ENCODE assay signal across 22 cellular contexts in genomic region chr4:83858121-83858520, GRCh38.
DNase-seq lines count a peak whose midpoint lies in the region; ATAC-seq and TF ChIP-seq lines count a peak whose summit lies in the region.
"Had no signal": no experiment of that assay in that cellular context is flagged by ENCODE, and none has a peak within 500 bp of the region (broad histone marks: within the 10 kb centered on the region; RNA-seq: fewer than 3 reads in every experiment).

No MANE protein-coding gene starts in this region.

- intact Hi-C loops in sciatic nerve (cut with DNase I) = no loop called here

- H3K9ac ChIP-seq in SK-N-SH = no peak overlapping the region

- H2AFZ ChIP-seq in SK-N-SH (ENCODE audit: low read depth) = peak overlapping the region; percentile 59; the same call in 1 of the 2 replicates

- no peaks in the 10 kb centered on the region for H3K9me2 ChIP-seq in SK-N-SH

- H4K20me1 ChIP-seq in SK-N-SH (ENCODE audit: insufficient read depth) = no peaks in the 10 kb centered on the region

- no peaks in the 10 kb centered on the region for H3K9me3 Mint-ChIP-seq in activated naive CD8-positive, alpha-beta T cell treated with anti-CD3 and anti-CD28 coated beads, Interleukin-2, amount 50 U/mL, for 24 hours
- H3K9me3 Mint-ChIP-seq: IgD-negative memory B cell; T-helper 1 cell treated with Interleukin-12 subunit alpha and Interleukin-12 subunit beta and Interleukin-4 antibody, amounts not matched to agents 30 μg/mL and 1 μg/mL, for 36 hours had no signal

- CTCF ChIA-PET in SK-N-SH (lab: Yijun Ruan, JAX) = interaction anchor here (0.7 kb wide), 2 partner anchors 152 to 738 kb away, joined by 3 read pairs; no protein-coding TSS in a partner anchor

- H3K27me3 ChIP-seq in SK-N-SH (ENCODE audit: insufficient read depth) = no peaks in the 10 kb centered on the region
- no peaks in the 10 kb centered on the region for H3K27me3 ChIP-seq in brain microvascular endothelial cell (replicated peaks)

- no peak overlapping the region for H3K4me3 Mint-ChIP-seq in activated naive CD8-positive, alpha-beta T cell treated with anti-CD3 and anti-CD28 coated beads, Interleukin-2, amount 50 U/mL, for 24 hours
- H3K4me3 Mint-ChIP-seq: CD8-positive, alpha-beta memory T cell; IgD-negative memory B cell; T-helper 1 cell treated with Interleukin-12 subunit alpha and Interleukin-12 subunit beta and Interleukin-4 antibody, amounts not matched to agents 30 μg/mL and 1 μg/mL, for 36 hours had no signal

- H3K36me3 Mint-ChIP-seq in activated naive CD8-positive, alpha-beta T cell treated with anti-CD3 and anti-CD28 coated beads, Interleukin-2, amount 50 U/mL, for 24 hours (ENCODE audit: low read depth) = no peaks in the 10 kb centered on the region
- H3K36me3 Mint-ChIP-seq: CD8-positive, alpha-beta memory T cell; IgD-negative memory B cell had no signal

- H3K4me1 ChIP-seq in SK-N-SH (ENCODE audit: control insufficient read depth in 1 of 2, insufficient read depth in 2 of 2, low read depth in 1 of 2, low read length in 1 of 2) = peaks cover 0 to 15% of the 10 kb centered on the region in 2 experiments; a peak in 1 of 4 replicates

- DNase-seq in SK-N-SH (no peak), LHCN-M2 (ENCODE audit: low read depth) (peak; percentile 23), astrocyte of the spinal cord (ENCODE audit: low read depth, low spot score) (peak; percentile 26), sciatic nerve (ENCODE audit: low spot score) (no peak), brain microvascular endothelial cell (no peak)
- DNase-seq in activated naive CD8-positive, alpha-beta T cell treated with anti-CD3 and anti-CD28 coated beads, Interleukin-2, amount 50 U/mL, for 24 hours = no peak
- DNase-seq: C1 segment of cervical spinal cord; CD8-positive, alpha-beta memory T cell; DND-41; GF-D8; Karpas-422; MM.1S; NCI-H1092; NCI-H2081 treated with DMSO at 0.1 percent for 48 hours; NCI-H2227 treated with DMSO at 0.1 percent for 48 hours; NCI-H524; NCI-H82; SIG-M5 had no signal

- POLR2A ChIA-PET in SK-N-SH (lab: Yijun Ruan, JAX) = no interaction called here

- no peak overlapping the region for H3K27ac Mint-ChIP-seq in activated naive CD8-positive, alpha-beta T cell treated with anti-CD3 and anti-CD28 coated beads, Interleukin-2, amount 50 U/mL, for 24 hours
- H3K27ac Mint-ChIP-seq: CD8-positive, alpha-beta memory T cell; IgD-negative memory B cell; T-helper 1 cell treated with Interleukin-12 subunit alpha and Interleukin-12 subunit beta and Interleukin-4 antibody, amounts not matched to agents 30 μg/mL and 1 μg/mL, for 36 hours had no signal

- H3K9me3 ChIP-seq in SK-N-SH = no peaks in the 10 kb centered on the region

- no peak for TF ChIP-seq EP300 in SK-N-SH (IDR thresholded peaks at IDR 0.05; ENCODE audit: borderline replicate concordance in 1 of 2, low read depth in 1 of 2, low read length in 1 of 2)

- ATAC-seq in SK-N-SH treated with all-trans-retinoic acid at 6 μM for 48 hours (no peak), sciatic nerve (no peak)
- no peak for ATAC-seq in activated naive CD8-positive, alpha-beta T cell treated with anti-CD3 and anti-CD28 coated beads, Interleukin-2, amount 50 U/mL, for 24 hours

- no peaks in the 10 kb centered on the region for H3K4me1 Mint-ChIP-seq in activated naive CD8-positive, alpha-beta T cell treated with anti-CD3 and anti-CD28 coated beads, Interleukin-2, amount 50 U/mL, for 24 hours
- H3K4me1 Mint-ChIP-seq: CD8-positive, alpha-beta memory T cell; IgD-negative memory B cell had no signal

- TF ChIP-seq CTCF in SK-N-SH (IDR thresholded peaks at IDR 0.05) = no peak
- TF ChIP-seq CTCF in astrocyte of the spinal cord (IDR thresholded peaks at IDR 0.05; ENCODE audit: low read depth, low read length) = no peak
- no peak for TF ChIP-seq CTCF in brain microvascular endothelial cell (IDR thresholded peaks at IDR 0.05; ENCODE audit: low read depth, low read length, missing control alignments)

- no peak overlapping the region for H3K4me2 ChIP-seq in SK-N-SH

- H3K36me3 ChIP-seq in SK-N-SH (replicated peaks in 1 of 2; ENCODE audit: control insufficient read depth in 1 of 2, insufficient read depth in 2 of 2, low read length in 1 of 2) = no peaks in the 10 kb centered on the region
- no peaks in the 10 kb centered on the region for H3K36me3 ChIP-seq in brain microvascular endothelial cell (replicated peaks)

- H3K4me3 ChIP-seq in SK-N-SH (ENCODE audit: low read depth in 2 of 2, low read length in 1 of 2) (no peak overlapping the region), astrocyte of the spinal cord (ENCODE audit: low read depth, low read length) (no peak overlapping the region), brain microvascular endothelial cell (ENCODE audit: low read depth, low read length) (no peak overlapping the region)

- H3K27me3 Mint-ChIP-seq in activated naive CD8-positive, alpha-beta T cell treated with anti-CD3 and anti-CD28 coated beads, Interleukin-2, amount 50 U/mL, for 24 hours = no peaks in the 10 kb centered on the region

- WGBS in SK-N-SH (ENCODE audit: low lambda C conversion rate) = 62% methylated on average over 6 of the region's 6 CpGs

- H3F3A ChIP-seq in SK-N-SH (replicated peaks; ENCODE audit: insufficient read depth) = peaks cover 19% of the 10 kb centered on the region

- H3K79me2 ChIP-seq in SK-N-SH (ENCODE audit: insufficient read depth) = no peaks in the 10 kb centered on the region

- TF ChIP-seq RAD21 in SK-N-SH (IDR thresholded peaks at IDR 0.05; ENCODE audit: low read length) = no peak

- H3K27ac ChIP-seq in SK-N-SH (ENCODE audit: low read depth in 2 of 2, low read length in 1 of 2) (peak overlapping the region in 1 of 2 experiments; percentile 30; a peak in 2 of 4 replicates), brain microvascular endothelial cell (no peak overlapping the region)
- H3K27ac ChIP-seq: RWPE1 had no signal

- in situ Hi-C loops in astrocyte of the spinal cord (cut with HindIII; ENCODE audit: low sequenced_read_pairs) = no loop called here
- in situ Hi-C loops in brain microvascular endothelial cell (cut with HindIII; ENCODE audit: low pct_ligation_motif_present, low sequenced_read_pairs) = no loop called here

TF ChIP-seq in SK-N-SH, 30 proteins besides CTCF, POLR2A, EP300 and RAD21:
- TF ChIP-seq RCOR1 (IDR thresholded peaks at IDR 0.05; ENCODE audit: low read length) (no peak), USF1 (IDR thresholded peaks at IDR 0.05; ENCODE audit: borderline replicate concordance, low read depth) (no peak), NRF1 (IDR thresholded peaks at IDR 0.05; ENCODE audit: low read depth, low read length) (no peak), POLR2AphosphoS5 (IDR thresholded peaks at IDR 0.05; ENCODE audit: low read depth, low read length) (no peak), GABPA (IDR thresholded peaks at IDR 0.05; ENCODE audit: low read depth) (no peak), MXI1 (IDR thresholded peaks at IDR 0.05; ENCODE audit: low read depth, low read length) (no peak)

TF ChIP-seq in SK-N-SH treated with all-trans-retinoic acid at 6 μM for 48 hours, 23 proteins besides CTCF, POLR2A, EP300 and RAD21 (continues in another document):
- TF ChIP-seq CSRNP3 (CRISPR knock-in tag; IDR thresholded peaks at IDR 0.05) = no peak
- TF ChIP-seq SNAI2 (CRISPR knock-in tag; IDR thresholded peaks at IDR 0.05) = no peak
- no peak for TF ChIP-seq ARNTL (CRISPR knock-in tag; IDR thresholded peaks at IDR 0.05; ENCODE audit: borderline replicate concordance, low read depth)
- no peak for TF ChIP-seq BACH2 (CRISPR knock-in tag; IDR thresholded peaks at IDR 0.05; ENCODE audit: borderline replicate concordance)
- no peak for TF ChIP-seq PPARA (CRISPR knock-in tag; IDR thresholded peaks at IDR 0.05; ENCODE audit: borderline replicate concordance)
- no peak for TF ChIP-seq CSDC2 (CRISPR knock-in tag; IDR thresholded peaks at IDR 0.05)
- TF ChIP-seq CREB5 (CRISPR knock-in tag; IDR thresholded peaks at IDR 0.05; ENCODE audit: low read depth) = no peak
- no peak for TF ChIP-seq ISL1 (CRISPR knock-in tag; IDR thresholded peaks at IDR 0.05)
- TF ChIP-seq ESRRG (CRISPR knock-in tag; IDR thresholded peaks at IDR 0.05) = no peak
- TF ChIP-seq POU6F1 (CRISPR knock-in tag; IDR thresholded peaks at IDR 0.05; ENCODE audit: borderline replicate concordance, low read depth) = no peak
- no peak for TF ChIP-seq GLIS3 (CRISPR knock-in tag; IDR thresholded peaks at IDR 0.05)
- no peak for TF ChIP-seq RARB (CRISPR knock-in tag; IDR thresholded peaks at IDR 0.05)

Comparison
In these comparisons a context has a peak if more than half of its experiments do, and no peak if none do; other contexts are left out.
1. DNase-seq: peak in LHCN-M2 (single experiment) and astrocyte of the spinal cord (single experiment); none in SK-N-SH (single experiment), activated naive CD8-positive, alpha-beta T cell treated with anti-CD3 and anti-CD28 coated beads, Interleukin-2, amount 50 U/mL, for 24 hours (single experiment), sciatic nerve (single experiment) and brain microvascular endothelial cell (single experiment).